Comparison of ENCODE assay signal across 16 cellular contexts in genomic region chr11:17387811-17388210, GRCh38. TPM values are rescaled to one million over a fixed set of nuclear protein-coding genes. Genes with fewer than 3 reads are reported as not detected.
DNase-seq lines count a peak whose midpoint lies in the region; ATAC-seq and TF ChIP-seq lines count a peak whose summit lies in the region.
"Had no signal": no experiment of that assay in that cellular context is flagged by ENCODE, and none has a peak within 500 bp of the region (broad histone marks: within the 10 kb centered on the region; RNA-seq: fewer than 3 reads in every experiment).

No MANE protein-coding gene starts in this region.

- no peaks in the 10 kb centered on the region for H3K27me3 Mint-ChIP-seq in MCF 10A (ENCODE audit: insufficient read depth, unreplicated experiment)
- H3K27me3 Mint-ChIP-seq in T-helper 17 cell, result peaks cover 6% of the 10 kb centered on the region
- H3K27me3 Mint-ChIP-seq in naive B cell, result peaks cover 6 to 36% (median 22%) of the 10 kb centered on the region in 3 donors

- CTCF ChIA-PET in MCF 10A (lab: Yijun Ruan, JAX), result interaction anchor here (0.9 to 2.1 kb wide), 6 partner anchors 10 to 602 kb away, joined by 3 to 19 read pairs (median 6); no protein-coding TSS in a partner anchor

- H3K27ac Mint-ChIP-seq in MCF 10A (ENCODE audit: low read depth, unreplicated experiment), result no peak overlapping the region
- no peak overlapping the region for H3K27ac Mint-ChIP-seq in T-helper 17 cell
- no peak overlapping the region for H3K27ac Mint-ChIP-seq in naive B cell

- H3K4me1 ChIP-seq in breast epithelium (no peaks in the 10 kb centered on the region), left lung (peaks cover 0 to 19% of the 10 kb centered on the region in 2 donors)

- intact Hi-C loops in MCF 10A (cut with micrococcal nuclease) (no loop called here), breast epithelium (cut with DNase I; ENCODE audit: low total_unique reads) (loop anchor here (5.0 kb wide), 1 partner anchor 114 kb away; no protein-coding TSS in a partner anchor), left lung (cut with DNase I) (loop anchor here in 1 of 2 donors (10.0 kb wide), 1 partner anchor 117 kb away; no protein-coding TSS in a partner anchor)

- H3K27me3 ChIP-seq in breast epithelium (no peaks in the 10 kb centered on the region), left lung (peaks cover 0 to 26% of the 10 kb centered on the region in 2 donors)
- H3K27me3 ChIP-seq: gastroesophageal sphincter had no signal

- TF ChIP-seq CTCF in MCF 10A (IDR thresholded peaks at IDR 0.05; ENCODE audit: unreplicated experiment), result no peak
- no peak for TF ChIP-seq CTCF in breast epithelium (IDR thresholded peaks at IDR 0.05)
- no peak for TF ChIP-seq CTCF in left lung (IDR thresholded peaks at IDR 0.05)

- no peaks in the 10 kb centered on the region for H3K9me3 ChIP-seq in breast epithelium
- no peaks in the 10 kb centered on the region for H3K9me3 ChIP-seq in T-helper 17 cell (ENCODE audit: control insufficient read depth, low read length, poor library complexity, severe bottlenecking)
- no peaks in the 10 kb centered on the region for H3K9me3 ChIP-seq in left lung
- H3K9me3 ChIP-seq: gastroesophageal sphincter had no signal

- H3K36me3 ChIP-seq in breast epithelium (no peaks in the 10 kb centered on the region), left lung (no peaks in the 10 kb centered on the region)
- H3K36me3 ChIP-seq: gastroesophageal sphincter had no signal

- no peak for ATAC-seq in T-helper 17 cell
- ATAC-seq in naive B cell (ENCODE audit: low read depth in 2 of 2), result no peak
- ATAC-seq in left lung, result no peak
- no peak for ATAC-seq in HG02623 (IDR thresholded peaks at IDR 0.05; ENCODE audit: unreplicated experiment)
- no peak for ATAC-seq in HG03175 (IDR thresholded peaks at IDR 0.05; ENCODE audit: unreplicated experiment)
- ATAC-seq: gastroesophageal sphincter had no signal

- H3K9me3 Mint-ChIP-seq in MCF 10A (ENCODE audit: unreplicated experiment) (no peaks in the 10 kb centered on the region), naive B cell (no peaks in the 10 kb centered on the region)

- H3K27ac ChIP-seq in breast epithelium, result no peak overlapping the region
- no peak overlapping the region for H3K27ac ChIP-seq in left lung
- H3K27ac ChIP-seq: gastroesophageal sphincter had no signal

- TF ChIP-seq POLR2A in breast epithelium (IDR thresholded peaks at IDR 0.05), result no peak

- POLR2A ChIA-PET in MCF 10A (lab: Yijun Ruan, JAX), result no interaction called here

- no peaks in the 10 kb centered on the region for H3K4me1 Mint-ChIP-seq in MCF 10A (ENCODE audit: insufficient read depth, unreplicated experiment)
- H3K4me1 Mint-ChIP-seq in T-helper 17 cell, result peaks cover 11% of the 10 kb centered on the region
- H3K4me1 Mint-ChIP-seq in naive B cell, result peaks cover 8 to 16% (median 9%) of the 10 kb centered on the region in 3 donors

- H3K4me3 ChIP-seq in breast epithelium (no peak overlapping the region), left lung (no peak overlapping the region)

- peak overlapping the region; percentile 20 for H3K4me3 Mint-ChIP-seq in MCF 10A (ENCODE audit: unreplicated experiment)
- H3K4me3 Mint-ChIP-seq in T-helper 17 cell, result peak overlapping the region; percentile 91
- peak overlapping the region in 7 of 8 donors; percentile 60 to 92 (median 78) for H3K4me3 Mint-ChIP-seq in naive B cell

- H3K36me3 Mint-ChIP-seq in MCF 10A (ENCODE audit: insufficient read depth, unreplicated experiment) (no peaks in the 10 kb centered on the region), T-helper 17 cell (ENCODE audit: low read depth) (no peaks in the 10 kb centered on the region), naive B cell (no peaks in the 10 kb centered on the region)

- DNase-seq in MCF 10A (ENCODE audit: unreplicated experiment), result no peak
- DNase-seq in breast epithelium (ENCODE audit: low spot score in 2 of 2), result no peak
- no peak for DNase-seq in T-helper 17 cell
- no peak for DNase-seq in naive B cell
- DNase-seq in islet precursor cell, result no peak
- DNase-seq in left lung, result no peak
- DNase-seq: AML-193; central memory CD4-positive, alpha-beta T cell; mesenchymal stem cell; NCI-H1694; SIG-M5; stimulated activated naive CD4-positive, alpha-beta T cell treated with Interleukin-2 at 50 U/mL for 16 hours had no signal

- BruUV-seq in MCF 10A (replicated peaks; lab: Mats Ljungman, UMichigan), result no TSS peak

RNA-seq across cellular contexts. Expression of gene KCNJ11, which starts 0.6 kb away (rescaled TPM):
- total RNA-seq in MCF 10A (2022) (0.54 TPM in 1 of 2 replicates, not detected in the other), breast epithelium (1 to 10 TPM in 2 of 3 donors, under 1 TPM in 1; 0.80 to 5.0 (median 4.9) TPM), T-helper 17 cell (under 1 TPM; 0.26 to 0.70 TPM), left lung (1 to 10 TPM; 1.8 to 7.2 TPM)
- polyA plus RNA-seq in naive B cell (ENCODE audit: low read depth in 6 of 6), result under 1 TPM in 2 of 6 donors, not detected in 4; 0.49 to 0.67 TPM
- total RNA-seq: Daoy had no signal

RNA-seq across cellular contexts. Expression of gene NCR3LG1, which starts 36.2 kb away (rescaled TPM):
- 13.6 and 14.2 TPM in 2 replicates for total RNA-seq in MCF 10A (2022)
- 1 to 10 TPM; 2.9 to 5.0 (median 4.3) TPM for total RNA-seq in breast epithelium
- 1 to 10 TPM; 3.1 to 4.1 TPM for total RNA-seq in T-helper 17 cell
- under 1 TPM in 2 of 6 donors, not detected in 4; 0.19 to 0.20 TPM for polyA plus RNA-seq in naive B cell (ENCODE audit: low read depth in 6 of 6)
- total RNA-seq in left lung, result 1 to 10 TPM; 4.3 to 9.8 TPM

Comparison
In these comparisons a context has a peak if more than half of its experiments do, and no peak if none do; other contexts are left out.
1. H3K4me3 Mint-ChIP-seq: peak in every context shown above with its lines; median percentile 91 in T-helper 17 cell; 78 in naive B cell; 20 in MCF 10A.